8 cellular contexts compared by ENCODE assay signal in the genomic region with DNA sequence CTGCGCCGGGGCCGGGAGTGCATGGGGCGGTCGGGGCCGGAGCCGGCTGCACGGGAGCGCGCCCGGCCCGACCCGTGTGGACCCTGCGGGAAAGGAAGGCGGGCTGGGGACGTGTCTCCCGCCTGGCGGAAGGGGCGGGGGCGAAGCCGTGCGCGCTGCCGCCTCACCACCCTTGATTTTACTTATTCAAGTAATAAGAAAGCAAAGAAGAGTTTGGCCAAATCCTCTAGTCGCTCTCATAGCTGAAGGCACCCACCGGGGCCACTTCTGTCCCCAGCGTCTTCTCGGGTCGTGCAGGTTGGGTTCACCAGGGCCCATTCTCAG. TPM values are rescaled to one million over a fixed set of nuclear protein-coding genes. Genes with fewer than 3 reads are reported as not detected.
DNase-seq lines count a peak whose midpoint lies in the region; ATAC-seq and TF ChIP-seq lines count a peak whose summit lies in the region.

No MANE protein-coding gene starts in this region.

- H3K4me2 ChIP-seq in DOHH2 (ENCODE audit: low read length) (peak overlapping the region; percentile 94), Loucy (ENCODE audit: low read depth, low read length, poor library complexity, severe bottlenecking) (peak overlapping the region; percentile 91), smooth muscle cell (peak overlapping the region; percentile 90)

- H4K20me1 ChIP-seq in DOHH2 (ENCODE audit: control insufficient read depth, insufficient read depth, low read depth, low read length), result peaks cover 13% of the 10 kb centered on the region; the same call in 1 of the 2 replicates
- H4K20me1 ChIP-seq in Loucy (ENCODE audit: insufficient read depth, low read length, poor library complexity, severe bottlenecking), result peaks cover 40% of the 10 kb centered on the region
- peaks cover 37% of the 10 kb centered on the region for H4K20me1 ChIP-seq in smooth muscle cell (ENCODE audit: low read depth)

- H3K36me3 ChIP-seq in DOHH2 (ENCODE audit: control insufficient read depth, low read length), result peaks cover 44% of the 10 kb centered on the region
- H3K36me3 ChIP-seq in Loucy (ENCODE audit: insufficient read depth, low read length), result peaks cover 31% of the 10 kb centered on the region
- H3K36me3 ChIP-seq in iPS-18a (ENCODE audit: control insufficient read depth, low read depth, low read length), result peaks cover 29% of the 10 kb centered on the region
- no peaks in the 10 kb centered on the region for H3K36me3 ChIP-seq in smooth muscle cell (ENCODE audit: low read depth)

- H3K27ac ChIP-seq in DOHH2 (ENCODE audit: low read depth, low read length) (peak overlapping the region; percentile 99), iPS-18a (ENCODE audit: low read length) (peak overlapping the region; percentile 55), smooth muscle cell (ENCODE audit: low read depth) (peak overlapping the region; percentile 96)

- H3K27me3 Mint-ChIP-seq in brain, result peaks cover 3% of the 10 kb centered on the region

- H2AFZ ChIP-seq in Loucy (ENCODE audit: low read length) (peak overlapping the region; percentile 84), smooth muscle cell (ENCODE audit: low read depth) (peak overlapping the region; percentile 18)

- no peak for TF ChIP-seq CTCF in DOHH2 (IDR thresholded peaks at IDR 0.05; ENCODE audit: low read depth, low read length, poor library complexity, severe bottlenecking)
- no peak for TF ChIP-seq CTCF in Loucy (conservative IDR thresholded peaks at IDR 0.05; ENCODE audit: low read length)
- TF ChIP-seq CTCF in brain (conservative IDR thresholded peaks at IDR 0.05), result no peak
- TF ChIP-seq CTCF in smooth muscle cell (IDR thresholded peaks at IDR 0.05; ENCODE audit: borderline replicate concordance, insufficient read depth, poor library complexity, severe bottlenecking), result no peak

- H3K4me1 Mint-ChIP-seq in brain, result peaks cover 50% of the 10 kb centered on the region

- no peaks in the 10 kb centered on the region for H3K9me3 Mint-ChIP-seq in brain

- H3K4me1 ChIP-seq in DOHH2 (ENCODE audit: control insufficient read depth, low read length), result peaks cover 51% of the 10 kb centered on the region
- H3K4me1 ChIP-seq in Loucy (ENCODE audit: insufficient read depth, low read length, poor library complexity, severe bottlenecking), result peaks cover 37% of the 10 kb centered on the region
- H3K4me1 ChIP-seq in iPS-18a (ENCODE audit: control insufficient read depth, low read depth, low read length), result peaks cover 23% of the 10 kb centered on the region
- H3K4me1 ChIP-seq in smooth muscle cell (ENCODE audit: low read depth), result peaks cover 29% of the 10 kb centered on the region

- peak; percentile 35 for ATAC-seq in GM21576 (IDR thresholded peaks at IDR 0.05; ENCODE audit: unreplicated experiment)

- H3K9me3 ChIP-seq in DOHH2 (ENCODE audit: control insufficient read depth, insufficient read depth, low read length) (no peaks in the 10 kb centered on the region), Loucy (ENCODE audit: insufficient read depth, low read depth, low read length) (no peaks in the 10 kb centered on the region), iPS-18a (ENCODE audit: control insufficient read depth, low read depth, low read length) (no peaks in the 10 kb centered on the region), smooth muscle cell (replicated peaks; ENCODE audit: low read depth) (no peaks in the 10 kb centered on the region)

- peaks cover 54% of the 10 kb centered on the region for H3K79me2 ChIP-seq in DOHH2 (ENCODE audit: control insufficient read depth, low read length)
- H3K79me2 ChIP-seq in Loucy (ENCODE audit: insufficient read depth, low read length), result peaks cover 63% of the 10 kb centered on the region
- H3K79me2 ChIP-seq in smooth muscle cell (ENCODE audit: low read depth), result peaks cover 39% of the 10 kb centered on the region

- H3K4me3 ChIP-seq in DOHH2 (ENCODE audit: low read length) (peak overlapping the region; percentile 93), Loucy (ENCODE audit: low read length, poor library complexity, severe bottlenecking) (peak overlapping the region; percentile 90), iPS-18a (ENCODE audit: low read length) (peak overlapping the region; percentile 75), smooth muscle cell (peak overlapping the region; percentile 96)

- peaks cover 24% of the 10 kb centered on the region for H3K36me3 Mint-ChIP-seq in brain

- H3K4me3 Mint-ChIP-seq in brain, result peak overlapping the region; percentile 80 to 97 (median 94)

- DNase-seq in T-helper 2 cell (peak; percentile 36 to 93 (median 61)), smooth muscle cell (lab: John Stamatoyannopoulos, UW; ENCODE audit: unreplicated experiment) (peak; percentile 87), NCI-H2107 (lab: John Stamatoyannopoulos, UW) (no peak)

- peak overlapping the region; percentile 82 to 99 (median 92) for H3K27ac Mint-ChIP-seq in brain

- H3F3A ChIP-seq in DOHH2 (ENCODE audit: control insufficient read depth, insufficient read depth), result peaks cover 42% of the 10 kb centered on the region
- peaks cover 39% of the 10 kb centered on the region for H3F3A ChIP-seq in Loucy (ENCODE audit: low read depth)
- H3F3A ChIP-seq in smooth muscle cell (ENCODE audit: low read depth), result peaks cover 30% of the 10 kb centered on the region

- H3K27me3 ChIP-seq in DOHH2 (ENCODE audit: control insufficient read depth, low read length) (no peaks in the 10 kb centered on the region), Loucy (ENCODE audit: insufficient read depth, low read length, poor library complexity, severe bottlenecking) (peaks cover 14% of the 10 kb centered on the region), iPS-18a (ENCODE audit: control insufficient read depth, insufficient read depth, low read length) (no peaks in the 10 kb centered on the region), smooth muscle cell (ENCODE audit: low read depth) (no peaks in the 10 kb centered on the region)

- 1% methylated on average over 19 of the region's 29 CpGs for WGBS in smooth muscle cell (ENCODE audit: low lambda C conversion rate)

- H3K9ac ChIP-seq in Loucy (ENCODE audit: low read depth, low read length, poor library complexity, severe bottlenecking), result peak overlapping the region; percentile 99
- H3K9ac ChIP-seq in iPS-18a (ENCODE audit: low read length), result peak overlapping the region; percentile 88
- H3K9ac ChIP-seq in smooth muscle cell (ENCODE audit: low read depth), result peak overlapping the region; percentile 86

- H3K9me2 ChIP-seq in DOHH2 (replicated peaks; ENCODE audit: control insufficient read depth, low read length) (no peaks in the 10 kb centered on the region), Loucy (replicated peaks; ENCODE audit: low read depth, low read length) (no peaks in the 10 kb centered on the region)

RNA-seq across cellular contexts. Expression of a gene that starts 0.6 kb away (rescaled TPM):
- polyA plus RNA-seq in brain (ENCODE audit: insufficient read depth, low read depth, low replicate concordance) (473 TPM), smooth muscle cell (1,482 and 1,485 TPM in 2 replicates)
- total RNA-seq in smooth muscle cell, result 681 and 838 TPM in 2 replicates

RNA-seq across cellular contexts. Expression of a gene that starts 2.0 kb away (rescaled TPM):
- polyA plus RNA-seq in brain (ENCODE audit: insufficient read depth, low read depth, low replicate concordance), result 5.5 TPM
- 2.4 and 5.9 TPM in 2 replicates for total RNA-seq in smooth muscle cell
- 13.1 and 14.5 TPM in 2 replicates for polyA plus RNA-seq in smooth muscle cell

RNA-seq across cellular contexts. Expression of a gene that starts 8.9 kb away (rescaled TPM):
- polyA plus RNA-seq in brain (ENCODE audit: insufficient read depth, low read depth, low replicate concordance) (268 TPM), smooth muscle cell (59.4 and 61.6 TPM in 2 replicates)
- total RNA-seq in smooth muscle cell, result 23.7 and 39.6 TPM in 2 replicates

RNA-seq across cellular contexts. Expression of a gene that starts 9.1 kb away (rescaled TPM):
- polyA plus RNA-seq in brain (ENCODE audit: insufficient read depth, low read depth, low replicate concordance) (120 TPM), smooth muscle cell (64.9 and 67.5 TPM in 2 replicates)
- 29.9 and 39.3 TPM in 2 replicates for total RNA-seq in smooth muscle cell

RNA-seq across cellular contexts. Expression of a gene that starts 16.9 kb away (rescaled TPM):
- polyA plus RNA-seq in brain (ENCODE audit: insufficient read depth, low read depth, low replicate concordance) (not detected), smooth muscle cell (0.07 and 0.41 TPM in 2 replicates)
- not detected in 2 replicates for total RNA-seq in smooth muscle cell
